Comparison of ENCODE assay signal across 19 cellular contexts in the genomic region with DNA sequence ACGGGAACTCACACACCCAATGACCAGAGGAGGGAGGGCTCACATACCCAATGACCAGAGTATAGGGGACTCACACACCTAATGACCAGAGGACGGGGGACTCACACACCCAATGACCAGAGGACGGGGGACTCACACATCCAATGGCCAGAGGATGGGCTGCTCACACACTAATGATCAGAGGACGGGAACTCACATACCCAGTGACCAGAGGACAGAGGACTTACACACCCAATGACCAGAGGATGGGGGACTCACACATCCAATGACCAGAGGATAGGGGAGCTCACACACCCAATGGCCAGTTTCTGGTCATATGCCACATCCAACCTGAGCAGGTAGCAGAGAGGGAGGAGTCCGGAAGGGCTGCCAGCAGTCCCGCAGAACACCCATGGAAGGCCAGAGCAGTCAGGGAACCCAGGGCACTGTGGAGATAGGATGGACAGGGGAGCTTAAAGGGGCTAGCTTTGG. TPM values are rescaled to one million over a fixed set of nuclear protein-coding genes. Genes with fewer than 3 reads are reported as not detected.
DNase-seq lines count a peak whose midpoint lies in the region; ATAC-seq and TF ChIP-seq lines count a peak whose summit lies in the region.
"Had no signal": no experiment of that assay in that cellular context is flagged by ENCODE, and none has a peak within 500 bp of the region (broad histone marks: within the 10 kb centered on the region; RNA-seq: fewer than 3 reads in every experiment).

No MANE protein-coding gene starts in this region.

- H3K4me1 ChIP-seq in right atrium auricular region, result peaks cover 0 to 24% of the 10 kb centered on the region in 2 donors
- peaks cover 4% of the 10 kb centered on the region for H3K4me1 ChIP-seq in right cardiac atrium (ENCODE audit: control insufficient read depth, insufficient read depth, low read length)
- H3K4me1 ChIP-seq in naive thymus-derived CD4-positive, alpha-beta T cell (ENCODE audit: control insufficient read depth in 2 of 2, insufficient read depth in 2 of 2, low read length in 2 of 2), result peaks cover 0 to 8% of the 10 kb centered on the region in 2 donors
- H3K4me1 ChIP-seq: A549, BE2C had no signal

- no peak overlapping the region for H3K4me3 Mint-ChIP-seq in glutamatergic neuron (ENCODE audit: unreplicated experiment)
- H3K4me3 Mint-ChIP-seq in naive thymus-derived CD4-positive, alpha-beta T cell, result no peak overlapping the region

- peaks cover 21% of the 10 kb centered on the region for H3K36me3 Mint-ChIP-seq in glutamatergic neuron (ENCODE audit: unreplicated experiment)
- peaks cover 0 to 2% (median 0%) of the 10 kb centered on the region in 5 donors for H3K36me3 Mint-ChIP-seq in naive thymus-derived CD4-positive, alpha-beta T cell

- no peak overlapping the region for H3K4me3 ChIP-seq in right atrium auricular region
- no peak overlapping the region for H3K4me3 ChIP-seq in right cardiac atrium (ENCODE audit: low read length)
- H3K4me3 ChIP-seq in naive thymus-derived CD4-positive, alpha-beta T cell (ENCODE audit: low read length), result no peak overlapping the region
- H3K4me3 ChIP-seq: A549 had no signal

- no peaks in the 10 kb centered on the region for H3K36me3 ChIP-seq in right atrium auricular region
- H3K36me3 ChIP-seq in naive thymus-derived CD4-positive, alpha-beta T cell (ENCODE audit: control insufficient read depth in 2 of 3, insufficient read depth in 3 of 3, low read length in 3 of 3), result no peaks in the 10 kb centered on the region
- H3K36me3 ChIP-seq: BE2C had no signal

- peaks cover 43% of the 10 kb centered on the region for H3K4me1 Mint-ChIP-seq in glutamatergic neuron (ENCODE audit: low read depth, unreplicated experiment)
- H3K4me1 Mint-ChIP-seq in naive thymus-derived CD4-positive, alpha-beta T cell, result peaks cover 0 to 12% (median 2%) of the 10 kb centered on the region in 7 donors

- H3K9me3 ChIP-seq in right atrium auricular region (no peaks in the 10 kb centered on the region), right cardiac atrium (ENCODE audit: control insufficient read depth, low read length) (no peaks in the 10 kb centered on the region)
- no peaks in the 10 kb centered on the region for H3K9me3 ChIP-seq in naive thymus-derived CD4-positive, alpha-beta T cell (ENCODE audit: control insufficient read depth in 2 of 3, low read length in 3 of 3)
- H3K9me3 ChIP-seq: A549, BE2C had no signal

- intact Hi-C loops in right cardiac atrium (cut with DNase I), result no loop called here
- intact Hi-C loops in naive thymus-derived CD4-positive, alpha-beta T cell (cut with micrococcal nuclease), result no loop called here

- ATAC-seq in right cardiac atrium (no peak), HG03469 (IDR thresholded peaks at IDR 0.05; ENCODE audit: unreplicated experiment) (no peak)
- peak; percentile 9 for ATAC-seq in naive thymus-derived CD4-positive, alpha-beta T cell
- ATAC-seq: A549, HCT116 had no signal

- DNase-seq in right atrium auricular region (ENCODE audit: low spot score) (peak; percentile 53), right cardiac atrium (no peak), glutamatergic neuron (no peak), NCI-H82 (lab: John Stamatoyannopoulos, UW) (no peak), dermis blood vessel endothelial cell (no peak)
- no peak for DNase-seq in naive thymus-derived CD4-positive, alpha-beta T cell
- DNase-seq: BE2C, EL, GF-D8, GOT3, KG1, NCI-H1105 treated with DMSO at 0.1 percent for 48 hours, NCI-H2029 treated with DMSO at 0.1 percent for 48 hours, NCI-H345, NCI-H524 had no signal

- 94% methylated on average over 6 of the region's 6 CpGs for WGBS in right cardiac atrium

- TF ChIP-seq CTCF in right atrium auricular region (IDR thresholded peaks at IDR 0.05) (no peak), glutamatergic neuron (IDR thresholded peaks at IDR 0.05; ENCODE audit: partially characterized antibody, unreplicated experiment) (no peak)

- H3K27ac ChIP-seq in right atrium auricular region (no peak overlapping the region), right cardiac atrium (ENCODE audit: low read length) (no peak overlapping the region)
- H3K27ac ChIP-seq in naive thymus-derived CD4-positive, alpha-beta T cell (ENCODE audit: low read depth, low read length), result no peak overlapping the region
- H3K27ac ChIP-seq: A549 had no signal

- CTCF ChIA-PET in naive thymus-derived CD4-positive, alpha-beta T cell (lab: Charles Lee), result no interaction called here

- H3K27me3 ChIP-seq in right atrium auricular region, result no peaks in the 10 kb centered on the region
- H3K27me3 ChIP-seq in right cardiac atrium (ENCODE audit: control insufficient read depth, insufficient read depth), result no peaks in the 10 kb centered on the region
- H3K27me3 ChIP-seq in naive thymus-derived CD4-positive, alpha-beta T cell (ENCODE audit: control insufficient read depth in 2 of 2, insufficient read depth in 2 of 2, low read length in 2 of 2), result no peaks in the 10 kb centered on the region
- H3K27me3 ChIP-seq: BE2C had no signal

- peaks cover 8% of the 10 kb centered on the region for H3K9me3 Mint-ChIP-seq in glutamatergic neuron (ENCODE audit: unreplicated experiment)
- peaks cover 0 to 3% (median 0%) of the 10 kb centered on the region in 11 donors for H3K9me3 Mint-ChIP-seq in naive thymus-derived CD4-positive, alpha-beta T cell

- peak overlapping the region; percentile 69 for H3K27ac Mint-ChIP-seq in glutamatergic neuron (ENCODE audit: unreplicated experiment)
- H3K27ac Mint-ChIP-seq in naive thymus-derived CD4-positive, alpha-beta T cell, result no peak overlapping the region

- H3K27me3 Mint-ChIP-seq in glutamatergic neuron (ENCODE audit: unreplicated experiment), result peaks cover 13% of the 10 kb centered on the region
- peaks cover 0 to 22% (median 18%) of the 10 kb centered on the region in 5 donors for H3K27me3 Mint-ChIP-seq in naive thymus-derived CD4-positive, alpha-beta T cell

- POLR2A ChIA-PET in naive thymus-derived CD4-positive, alpha-beta T cell (lab: Charles Lee), result no interaction called here

RNA-seq across cellular contexts. Expression of a gene that starts 10.4 kb away (rescaled TPM):
- total RNA-seq in right atrium auricular region (10 to 100 TPM in 1 of 2 donors, 1 to 10 TPM in 1; 9.5 to 11.5 TPM), right cardiac atrium (10 to 100 TPM; 27.2 to 48.1 (median 36.1) TPM), glutamatergic neuron (ENCODE audit: unreplicated experiment) (222 TPM), dermis blood vessel endothelial cell (1.9 TPM in 2 replicates)
- polyA plus RNA-seq in right cardiac atrium, result 23.6 TPM
- 1 to 10 TPM in 1 of 5 experiments, under 1 TPM in 1, not detected in 3; 0.17 to 1.2 TPM for total RNA-seq in naive thymus-derived CD4-positive, alpha-beta T cell
- polyA plus RNA-seq in naive thymus-derived CD4-positive, alpha-beta T cell, result under 1 TPM; 0.14 to 0.26 TPM
- total RNA-seq: OCI-LY7 had no signal
